Comparison of ENCODE assay signal across 14 cellular contexts in the genomic region with DNA sequence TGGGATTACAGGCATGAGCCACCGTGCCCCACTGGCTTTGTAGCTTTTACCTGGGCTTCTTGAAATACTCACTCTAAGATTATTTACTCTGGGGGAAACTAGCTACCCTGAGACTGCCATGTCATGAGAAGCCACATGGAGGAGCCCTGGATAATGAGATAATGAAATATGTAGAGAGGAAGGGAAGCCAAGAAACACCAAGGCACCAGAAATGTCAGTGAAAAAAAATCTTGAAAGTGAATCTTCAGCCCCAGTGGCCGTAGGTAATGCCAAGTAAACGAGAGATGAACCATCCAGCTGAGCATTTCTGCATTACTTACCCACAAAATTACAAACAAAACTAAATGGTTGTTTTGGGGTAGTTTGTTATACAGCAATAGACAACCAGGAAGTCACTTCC.
DNase-seq lines count a peak whose midpoint lies in the region; TF ChIP-seq lines count a peak whose summit lies in the region.
"Had no signal": no experiment of that assay in that cellular context is flagged by ENCODE, and none has a peak within 500 bp of the region (broad histone marks: within the 10 kb centered on the region; RNA-seq: fewer than 3 reads in every experiment).

No MANE protein-coding gene starts in this region.

- H3K18ac ChIP-seq in trophoblast cell (ENCODE audit: low read length) = no peak overlapping the region

- no CpG with 5 or more reads among the region's 3 CpGs for WGBS in trophoblast cell (ENCODE audit: extremely low coverage, insufficient coverage, insufficient read length)

- DNase-seq in NCI-H510A treated with DMSO at 0.1 percent for 48 hours (lab: John Stamatoyannopoulos, UW) = peak; percentile 1
- no peak for DNase-seq in NCI-H510A (lab: John Stamatoyannopoulos, UW)
- DNase-seq in NCI-H146 (lab: John Stamatoyannopoulos, UW) = peak; percentile 71
- peak; percentile 24 for DNase-seq in choroid plexus epithelial cell (ENCODE audit: low read depth)
- DNase-seq in retinal pigment epithelial cell (ENCODE audit: low read depth) = no peak
- no peak for DNase-seq in activated T-cell treated with anti-CD3 and anti-CD28 coated beads, Interleukin-2, amount 50 U/mL, for 48 hours
- no peak for DNase-seq in trophoblast cell
- no peak for DNase-seq in SW480 (ENCODE audit: low spot score)
- DNase-seq: activated naive CD8-positive, alpha-beta T cell treated with anti-CD3 and anti-CD28 coated beads, Interleukin-2, amount 10 ng/mL, durations not matched to agents 7 days and 5 days; NCI-H2029; ovary; stimulated activated naive CD4-positive, alpha-beta T cell treated with Interleukin-2 at 50 U/mL for 16 hours had no signal

- TF ChIP-seq CTCF in choroid plexus epithelial cell (conservative IDR thresholded peaks at IDR 0.05; ENCODE audit: low read depth, low read length) (peak; percentile 43), retinal pigment epithelial cell (conservative IDR thresholded peaks at IDR 0.05; ENCODE audit: low read depth, low read length) (peak; percentile 12)

- H4K91ac ChIP-seq in trophoblast cell (ENCODE audit: low read depth, low read length) = no peak overlapping the region

- no peak overlapping the region for H2AFZ ChIP-seq in trophoblast cell (ENCODE audit: insufficient read depth, low read length, poor library complexity)

- no peak overlapping the region for H2BK120ac ChIP-seq in trophoblast cell (ENCODE audit: insufficient read depth, low read length, poor library complexity)

- no peak overlapping the region for H2BK12ac ChIP-seq in trophoblast cell (ENCODE audit: low read length)

- no peak overlapping the region for H2BK5ac ChIP-seq in trophoblast cell (ENCODE audit: low read depth, low read length, poor library complexity)

- H3K9me3 ChIP-seq in trophoblast cell (ENCODE audit: insufficient read depth, low read depth, low read length) = no peaks in the 10 kb centered on the region
- H3K9me3 ChIP-seq: ovary had no signal

- H4K12ac ChIP-seq in trophoblast cell (ENCODE audit: low read depth, low read length) = no peak overlapping the region

- no peak overlapping the region for H3K27ac ChIP-seq in trophoblast cell (ENCODE audit: low read depth, low read length)
- H3K27ac ChIP-seq: ovary, SK-N-MC had no signal

- H3K4ac ChIP-seq in trophoblast cell (ENCODE audit: low read depth, low read length) = no peak overlapping the region

- no peak overlapping the region for H2AK5ac ChIP-seq in trophoblast cell (ENCODE audit: low read length)

- no peaks in the 10 kb centered on the region for H3K79me1 ChIP-seq in trophoblast cell (ENCODE audit: low read length)

- no peaks in the 10 kb centered on the region for H3K79me2 ChIP-seq in trophoblast cell (ENCODE audit: control insufficient read depth, insufficient read depth, low read length, poor library complexity)

- H3K9ac ChIP-seq in trophoblast cell (ENCODE audit: low read length) = no peak overlapping the region

- H4K8ac ChIP-seq in trophoblast cell (ENCODE audit: low read depth, low read length) = no peak overlapping the region

- no peak overlapping the region for H3K23ac ChIP-seq in trophoblast cell (ENCODE audit: low read length)

- H3K27me3 ChIP-seq in trophoblast cell (ENCODE audit: insufficient read depth, low read length) = no peaks in the 10 kb centered on the region
- H3K27me3 ChIP-seq: ovary had no signal

- no peak overlapping the region for H3K4me2 ChIP-seq in trophoblast cell (ENCODE audit: low read length)

- H3K36me3 ChIP-seq in trophoblast cell (ENCODE audit: control insufficient read depth in 1 of 2, insufficient read depth in 2 of 2, low read length in 2 of 2) = peaks cover 2 to 3% of the 10 kb centered on the region in 2 experiments
- H3K36me3 ChIP-seq: ovary had no signal

- no peaks in the 10 kb centered on the region for H3K4me1 ChIP-seq in trophoblast cell (ENCODE audit: control insufficient read depth in 1 of 2, insufficient read depth in 2 of 2, low read length in 2 of 2)

- H3K14ac ChIP-seq in trophoblast cell (ENCODE audit: low read length) = no peak overlapping the region

- H3K4me3 ChIP-seq in choroid plexus epithelial cell (ENCODE audit: low read depth, low read length) (no peak overlapping the region), retinal pigment epithelial cell (ENCODE audit: low read length) (no peak overlapping the region), trophoblast cell (ENCODE audit: low read depth, low read length) (no peak overlapping the region)
- H3K4me3 ChIP-seq: ovary, SK-N-MC, skin epidermis had no signal

Comparison
In these comparisons a context has a peak if more than half of its experiments do, and no peak if none do; other contexts are left out.
1. DNase-seq: peak in NCI-H510A treated with DMSO at 0.1 percent for 48 hours (single experiment), NCI-H146 (single experiment) and choroid plexus epithelial cell (single experiment); none in NCI-H510A (single experiment), retinal pigment epithelial cell (single experiment), activated T-cell treated with anti-CD3 and anti-CD28 coated beads, Interleukin-2, amount 50 U/mL, for 48 hours (0 of 2), trophoblast cell (0 of 2) and SW480 (single experiment).